Comparison of ENCODE assay signal across 15 cellular contexts in genomic region chr14:101474563-101475467, GRCh38.
A peak's percentile ranks its signal among the peaks of the same experiment; 100 is the strongest.
DNase-seq lines count a peak whose midpoint lies in the region; ATAC-seq and TF ChIP-seq lines count a peak whose summit lies in the region.
"Had no signal": no experiment of that assay in that cellular context is flagged by ENCODE, and none has a peak within 500 bp of the region (broad histone marks: within the 10 kb centered on the region; RNA-seq: fewer than 3 reads in every experiment).

No MANE protein-coding gene starts in this region.

- peaks cover 6% of the 10 kb centered on the region for H3K27me3 Mint-ChIP-seq in nephron progenitor cell (ENCODE audit: low read depth, poor library complexity)

- H3K27me3 ChIP-seq in subcutaneous abdominal adipose tissue (ENCODE audit: control insufficient read depth in 5 of 5, insufficient read depth in 4 of 5, low read length in 5 of 5), result peaks cover 0 to 20% (median 4%) of the 10 kb centered on the region in 5 donors
- H3K27me3 ChIP-seq in effector memory CD4-positive, alpha-beta T cell (replicated peaks; ENCODE audit: control insufficient read depth, insufficient read depth, low read length, poor library complexity, severe bottlenecking), result no peaks in the 10 kb centered on the region

- no peak for ATAC-seq in HG02885 (IDR thresholded peaks at IDR 0.05; ENCODE audit: poor library complexity, unreplicated experiment)
- ATAC-seq: natural killer cell had no signal

- H3K27ac ChIP-seq in HEK293 (ENCODE audit: extremely low read depth, low read depth, low read length), result no peak overlapping the region
- peak overlapping the region; percentile 41 for H3K27ac ChIP-seq in subcutaneous abdominal adipose tissue (ENCODE audit: low read depth, low read length)
- no peak overlapping the region for H3K27ac ChIP-seq in effector memory CD4-positive, alpha-beta T cell (ENCODE audit: insufficient read depth, low read length, poor library complexity, severe bottlenecking)
- H3K27ac ChIP-seq: HL-60 had no signal

- peaks cover 6% of the 10 kb centered on the region; the same call in 1 of the 2 replicates for H3K4me1 ChIP-seq in HEK293 (ENCODE audit: control insufficient read depth, insufficient read depth, low read length)
- peaks cover 4 to 28% (median 23%) of the 10 kb centered on the region in 5 donors for H3K4me1 ChIP-seq in subcutaneous abdominal adipose tissue (ENCODE audit: control insufficient read depth in 5 of 5, insufficient read depth in 5 of 5, low read length in 5 of 5)
- H3K4me1 ChIP-seq in effector memory CD4-positive, alpha-beta T cell (ENCODE audit: control insufficient read depth, insufficient read depth, low read length, poor library complexity, severe bottlenecking), result no peaks in the 10 kb centered on the region

- no peak overlapping the region for H3K4me3 Mint-ChIP-seq in nephron progenitor cell
- H3K4me3 Mint-ChIP-seq: natural killer cell had no signal

- H3K4me1 Mint-ChIP-seq in nephron progenitor cell, result peaks cover 76% of the 10 kb centered on the region
- H3K4me1 Mint-ChIP-seq: natural killer cell had no signal

- peak overlapping the region in 1 of 5 donors; percentile 26 for H3K9ac ChIP-seq in subcutaneous abdominal adipose tissue (ENCODE audit: low read length in 5 of 5)

- H3K36me3 ChIP-seq in HEK293 (ENCODE audit: control insufficient read depth in 2 of 2, insufficient read depth in 1 of 2, low read length in 2 of 2), result no peaks in the 10 kb centered on the region
- H3K36me3 ChIP-seq in subcutaneous abdominal adipose tissue (ENCODE audit: control insufficient read depth in 5 of 5, insufficient read depth in 5 of 5, low read length in 5 of 5), result no peaks in the 10 kb centered on the region
- no peaks in the 10 kb centered on the region for H3K36me3 ChIP-seq in effector memory CD4-positive, alpha-beta T cell (ENCODE audit: control insufficient read depth, insufficient read depth, low read length)

- H3K36me3 Mint-ChIP-seq in nephron progenitor cell (ENCODE audit: low read depth), result no peaks in the 10 kb centered on the region
- H3K36me3 Mint-ChIP-seq: natural killer cell had no signal

- peak overlapping the region; percentile 51 for H3K27ac Mint-ChIP-seq in nephron progenitor cell
- H3K27ac Mint-ChIP-seq: natural killer cell had no signal

- H3K9me3 ChIP-seq in HEK293 (ENCODE audit: control insufficient read depth, insufficient read depth, low read depth, low read length) (no peaks in the 10 kb centered on the region), subcutaneous abdominal adipose tissue (ENCODE audit: control insufficient read depth in 5 of 5, low read length in 5 of 5) (peaks cover 0 to 2% (median 0%) of the 10 kb centered on the region in 5 donors)
- H3K9me3 ChIP-seq in effector memory CD4-positive, alpha-beta T cell (ENCODE audit: control insufficient read depth, low read length), result no peaks in the 10 kb centered on the region

- DNase-seq in choroid plexus epithelial cell (ENCODE audit: low read depth) (peak; percentile 41), nephron progenitor cell (no peak), UCSD-AML1 (lab: John Stamatoyannopoulos, UW; ENCODE audit: unreplicated experiment) (no peak), SKM-1 treated with dmso at 0.1 percent for 144 hours (lab: John Stamatoyannopoulos, UW; ENCODE audit: unreplicated experiment) (no peak)
- DNase-seq in effector memory CD4-positive, alpha-beta T cell, result no peak
- DNase-seq: central memory CD4-positive, alpha-beta T cell; DMS 273 treated with DMSO at 0.1 percent for 48 hours; natural killer cell; NCI-H1436 treated with DMSO at 0.1 percent for 48 hours; right cardiac atrium; SHP77 treated with DMSO at 0.1 percent for 48 hours had no signal

- no peaks in the 10 kb centered on the region for H3K9me3 Mint-ChIP-seq in nephron progenitor cell
- H3K9me3 Mint-ChIP-seq: natural killer cell had no signal

- POLR2A ChIA-PET in HEK293 (lab: Yijun Ruan, JAX), result no interaction called here

- H3K4me3 ChIP-seq in HEK293 (ENCODE audit: low read depth, low read length) (no peak overlapping the region), choroid plexus epithelial cell (ENCODE audit: low read depth, low read length) (no peak overlapping the region), subcutaneous abdominal adipose tissue (ENCODE audit: low read depth in 1 of 5, low read length in 5 of 5) (no peak overlapping the region)
- H3K4me3 ChIP-seq in effector memory CD4-positive, alpha-beta T cell (ENCODE audit: insufficient read depth, low read depth, low read length, poor library complexity, severe bottlenecking), result no peak overlapping the region

- CTCF ChIA-PET in HEK293 (lab: Yijun Ruan, JAX), result interaction anchor here (0.5 kb wide), 1 partner anchor 1372 kb away, joined by 3 read pairs; no protein-coding TSS in a partner anchor

- TF ChIP-seq CTCF in HEK293 (tag by site-specific recombination; IDR thresholded peaks at IDR 0.05) (no peak), choroid plexus epithelial cell (conservative IDR thresholded peaks at IDR 0.05; ENCODE audit: low read depth, low read length) (no peak), nephron progenitor cell (IDR thresholded peaks at IDR 0.05) (no peak)

TF ChIP-seq in HEK293, 187 proteins besides CTCF, POLR2A, EP300 and RAD21:
- TF ChIP-seq ZNF600 (tag by site-specific recombination; IDR thresholded peaks at IDR 0.05), result no peak
- TF ChIP-seq ZIC2 (tag by site-specific recombination; IDR thresholded peaks at IDR 0.05), result 0 out of 2 replicates have a peak, but pooled peaks have one; percentile 9
TF ChIP-seq in HEK293: peak in this region for 1.
